Comparison of ENCODE assay signal across 8 cellular contexts in genomic region chr7:135170223-135170997, GRCh38. TPM values are rescaled to one million over a fixed set of nuclear protein-coding genes. Genes with fewer than 3 reads are reported as not detected.
DNase-seq lines count a peak whose midpoint lies in the region; ATAC-seq and TF ChIP-seq lines count a peak whose summit lies in the region.

TSS of gene CYREN (minus strand) at chr7:135170707. CDS start at chr7:135168922, 1,785 bp downstream.

- intact Hi-C loops in T-helper 1 cell treated with Interleukin-12 subunit alpha and Interleukin-12 subunit beta and Interleukin-4 antibody, amounts not matched to agents 30 ng/mL and 1 ng/mL, for 36 hours (cut with micrococcal nuclease), result loop anchor here (1.0 to 2.0 kb wide), 11 partner anchors 23 to 853 kb away; partner anchors contain the start of genes AGBL3, BPGM, CNOT4 and NUP205
- intact Hi-C loops in vagina (cut with DNase I), result loop anchor here (2.0 kb wide), 1 partner anchor 184 kb away; the partner anchor contains the start of gene AGBL3

- H3K9me3 ChIP-seq in right atrium auricular region, result no peaks in the 10 kb centered on the region
- H3K9me3 ChIP-seq in vagina, result no peaks in the 10 kb centered on the region

- peak within 1 kb of the TSS; percentile 78 to 86 for H3K4me3 ChIP-seq in right atrium auricular region
- H3K4me3 ChIP-seq in vagina, result peak within 1 kb of the TSS; percentile 78 to 84

- ATAC-seq in HG02884 (IDR thresholded peaks at IDR 0.05; ENCODE audit: unreplicated experiment), result peak; percentile 66

- H3K4me1 ChIP-seq in right atrium auricular region, result peaks cover 0 to 55% of the 10 kb centered on the region in 2 donors
- H3K4me1 ChIP-seq in vagina, result peaks cover 43% of the 10 kb centered on the region

- in situ Hi-C loops in GM13977 (cut with MboI; ENCODE audit: low pct_unique_long_range_greater_than_20kb, low sequenced_read_pairs, unreplicated experiment), result no loop called here

- TF ChIP-seq POLR2A in vagina (IDR thresholded peaks at IDR 0.05), result peak in 1 of 2 donors; percentile 26

- H3K27me3 ChIP-seq in right atrium auricular region, result no peaks in the 10 kb centered on the region
- H3K27me3 ChIP-seq in vagina, result no peaks in the 10 kb centered on the region

- peak; percentile 94 for DNase-seq in GM13977 (ENCODE audit: low spot score)
- DNase-seq in NCI-H146 treated with DMSO at 0.1 percent for 48 hours (lab: John Stamatoyannopoulos, UW; ENCODE audit: unreplicated experiment), result peak; percentile 82
- peak; percentile 92 for DNase-seq in amniotic stem cell (lab: John Stamatoyannopoulos, UW)
- peak; percentile 93 for DNase-seq in right atrium auricular region (ENCODE audit: low spot score)
- peak; percentile 95 for DNase-seq in putamen (ENCODE audit: low spot score)
- no peak for DNase-seq in vagina (ENCODE audit: extremely low spot score in 2 of 2)

- peak; percentile 83 for TF ChIP-seq CTCF in GM13977 (IDR thresholded peaks at IDR 0.05; ENCODE audit: extremely low read depth, insufficient read depth, missing control alignments)
- peak; percentile 54 to 91 for TF ChIP-seq CTCF in right atrium auricular region (IDR thresholded peaks at IDR 0.05)
- peak; percentile 31 to 77 (median 50) for TF ChIP-seq CTCF in vagina (IDR thresholded peaks at IDR 0.05)

- H3K36me3 ChIP-seq in right atrium auricular region (peaks cover 26% of the 10 kb centered on the region), vagina (peaks cover 0 to 10% of the 10 kb centered on the region in 2 donors)

- H3K27ac ChIP-seq in right atrium auricular region, result peak within 1 kb of the TSS; percentile 97
- peak within 1 kb of the TSS; percentile 98 for H3K27ac ChIP-seq in vagina

RNA-seq across cellular contexts. Expression of gene CYREN, which starts in this region (rescaled TPM):
- total RNA-seq in T-helper 1 cell treated with Interleukin-12 subunit alpha and Interleukin-12 subunit beta and Interleukin-4 antibody, amounts not matched to agents 30 ng/mL and 1 ng/mL, for 36 hours, result 40.2 and 42.2 TPM in 2 replicates
- 10 to 100 TPM; 25.5 to 31.4 TPM for total RNA-seq in right atrium auricular region
- total RNA-seq in vagina, result 33.4 TPM

Comparison
In these comparisons a context has a peak if more than half of its experiments do, and no peak if none do; other contexts are left out.
1. DNase-seq: peak in GM13977 (single experiment), NCI-H146 treated with DMSO at 0.1 percent for 48 hours (single experiment), amniotic stem cell (single experiment), right atrium auricular region (single experiment) and putamen (single experiment); none in vagina (0 of 2).
2. Peak in every context shown above with its lines, with median percentiles within 50 percentile points of each other: CTCF ChIP-seq.